2 cellular contexts compared by ENCODE assay signal in the genomic region with DNA sequence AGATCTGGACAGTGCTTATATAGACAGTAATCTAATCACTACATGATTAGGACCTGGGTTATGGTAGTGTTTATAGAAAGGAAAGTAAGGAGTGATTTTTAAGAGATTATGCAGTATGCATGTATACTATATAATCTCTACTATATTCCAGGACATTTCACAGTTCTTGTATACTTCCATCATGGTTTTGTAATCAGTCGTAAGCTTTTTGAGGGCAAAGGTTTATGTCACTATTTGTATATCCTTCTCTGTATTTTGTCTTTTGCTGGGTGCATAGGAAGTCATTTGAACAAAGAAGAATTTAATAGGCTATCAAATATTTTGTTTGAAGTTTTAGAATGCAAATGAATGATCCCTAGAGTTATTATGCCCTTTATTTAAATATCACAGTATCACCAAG.
TF ChIP-seq lines count a peak whose summit lies in the region.

No MANE protein-coding gene starts in this region.

TF ChIP-seq in SK-N-SH treated with all-trans-retinoic acid at 6 μM for 48 hours, 23 proteins besides CTCF, POLR2A, EP300 and RAD21:
- TF ChIP-seq CSRNP3 (CRISPR knock-in tag; IDR thresholded peaks at IDR 0.05) (no peak), TSHZ2 (CRISPR knock-in tag; IDR thresholded peaks at IDR 0.05) (no peak), GLIS3 (CRISPR knock-in tag; IDR thresholded peaks at IDR 0.05) (no peak), ARNTL (CRISPR knock-in tag; IDR thresholded peaks at IDR 0.05; ENCODE audit: borderline replicate concordance, low read depth) (no peak)
- TF ChIP-seq, protein P1, sequence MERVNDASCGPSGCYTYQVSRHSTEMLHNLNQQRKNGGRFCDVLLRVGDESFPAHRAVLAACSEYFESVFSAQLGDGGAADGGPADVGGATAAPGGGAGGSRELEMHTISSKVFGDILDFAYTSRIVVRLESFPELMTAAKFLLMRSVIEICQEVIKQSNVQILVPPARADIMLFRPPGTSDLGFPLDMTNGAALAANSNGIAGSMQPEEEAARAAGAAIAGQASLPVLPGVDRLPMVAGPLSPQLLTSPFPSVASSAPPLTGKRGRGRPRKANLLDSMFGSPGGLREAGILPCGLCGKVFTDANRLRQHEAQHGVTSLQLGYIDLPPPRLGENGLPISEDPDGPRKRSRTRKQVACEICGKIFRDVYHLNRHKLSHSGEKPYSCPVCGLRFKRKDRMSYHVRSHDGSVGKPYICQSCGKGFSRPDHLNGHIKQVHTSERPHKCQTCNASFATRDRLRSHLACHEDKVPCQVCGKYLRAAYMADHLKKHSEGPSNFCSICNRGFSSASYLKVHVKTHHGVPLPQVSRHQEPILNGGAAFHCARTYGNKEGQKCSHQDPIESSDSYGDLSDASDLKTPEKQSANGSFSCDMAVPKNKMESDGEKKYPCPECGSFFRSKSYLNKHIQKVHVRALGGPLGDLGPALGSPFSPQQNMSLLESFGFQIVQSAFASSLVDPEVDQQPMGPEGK (CRISPR knock-in tag; IDR thresholded peaks at IDR 0.05; ENCODE audit: borderline replicate concordance), result no peak

TF ChIP-seq in WTC11, 78 proteins besides CTCF, POLR2A, EP300 and RAD21 (continued from another document):
- TF ChIP-seq AFF4 (CRISPR knock-in tag; IDR thresholded peaks at IDR 0.05; ENCODE audit: borderline replicate concordance) (no peak), USF2 (CRISPR knock-in tag; IDR thresholded peaks at IDR 0.05) (no peak)
- TF ChIP-seq, protein P2, sequence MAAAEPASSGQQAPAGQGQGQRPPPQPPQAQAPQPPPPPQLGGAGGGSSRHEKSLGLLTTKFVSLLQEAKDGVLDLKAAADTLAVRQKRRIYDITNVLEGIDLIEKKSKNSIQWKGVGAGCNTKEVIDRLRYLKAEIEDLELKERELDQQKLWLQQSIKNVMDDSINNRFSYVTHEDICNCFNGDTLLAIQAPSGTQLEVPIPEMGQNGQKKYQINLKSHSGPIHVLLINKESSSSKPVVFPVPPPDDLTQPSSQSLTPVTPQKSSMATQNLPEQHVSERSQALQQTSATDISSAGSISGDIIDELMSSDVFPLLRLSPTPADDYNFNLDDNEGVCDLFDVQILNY (CRISPR knock-in tag; IDR thresholded peaks at IDR 0.05), result no peak
TF ChIP-seq in WTC11: peak in this region for 0.
